Comparison of ENCODE assay signal across 10 cellular contexts in genomic region chr12:53133722-53134121, GRCh38. TPM values are rescaled to one million over a fixed set of nuclear protein-coding genes. Genes with fewer than 3 reads are reported as not detected.
"Had no signal": no experiment of that assay in that cellular context is flagged by ENCODE, and none has a peak within 500 bp of the region (broad histone marks: within the 10 kb centered on the region; RNA-seq: fewer than 3 reads in every experiment).

No MANE protein-coding gene starts in this region.

- H3K36me3 ChIP-seq: HAP-1 had no signal

- H3K27ac Mint-ChIP-seq: HFFc6 had no signal

- DNase-seq: GM23248, GOT3, H7, HFFc6, IMR-90 had no signal

- ATAC-seq: HCT116, K562 had no signal

- H3K4me3 ChIP-seq: GM23248, HAP-1, K562 had no signal

- H3K27ac ChIP-seq: GM23248, HL-60 had no signal

- H3K4me3 Mint-ChIP-seq: HFFc6 had no signal

- H3K9ac ChIP-seq: GM23248 had no signal

- H3K4me1 ChIP-seq: HAP-1 had no signal

RNA-seq across cellular contexts. Expression of gene SOAT2, which starts 30.4 kb away (rescaled TPM):
- total RNA-seq: GM23248, H7, HT1080, K562 had no signal
